Comparison of ENCODE assay signal across 9 cellular contexts in genomic region chr10:23065549-23065948, GRCh38. TPM values are rescaled to one million over a fixed set of nuclear protein-coding genes. Genes with fewer than 3 reads are reported as not detected.
DNase-seq lines count a peak whose midpoint lies in the region; ATAC-seq and TF ChIP-seq lines count a peak whose summit lies in the region.
"Had no signal": no experiment of that assay in that cellular context is flagged by ENCODE, and none has a peak within 500 bp of the region (broad histone marks: within the 10 kb centered on the region; RNA-seq: fewer than 3 reads in every experiment).

No MANE protein-coding gene starts in this region.

- no peak for ATAC-seq in HG02970 (IDR thresholded peaks at IDR 0.05; ENCODE audit: low FRiP score, unreplicated experiment)
- ATAC-seq in activated T-cell treated with anti-CD3 and anti-CD28 coated beads, Interleukin-2, amount 50 U/mL, for 4 hours, result no peak
- no peak for ATAC-seq in HG03354 (IDR thresholded peaks at IDR 0.05; ENCODE audit: poor library complexity, severe bottlenecking, unreplicated experiment)

- no peak for TF ChIP-seq CTCF in brain microvascular endothelial cell (IDR thresholded peaks at IDR 0.05; ENCODE audit: low read depth, low read length, missing control alignments)

- H3K4me3 Mint-ChIP-seq in activated T-cell treated with anti-CD3 and anti-CD28 coated beads, Interleukin-2, amount 50 U/mL, for 4 hours, result no peak overlapping the region

- H3K4me3 ChIP-seq in brain microvascular endothelial cell (ENCODE audit: low read depth, low read length) (no peak overlapping the region), skeletal muscle cell (ENCODE audit: low read depth, low read length) (no peak overlapping the region)

- H3K27ac ChIP-seq in brain microvascular endothelial cell, result no peak overlapping the region

- H3K36me3 Mint-ChIP-seq in activated T-cell treated with anti-CD3 and anti-CD28 coated beads, Interleukin-2, amount 50 U/mL, for 4 hours (ENCODE audit: insufficient read depth), result no peaks in the 10 kb centered on the region

- peaks cover 11% of the 10 kb centered on the region for H3K27me3 Mint-ChIP-seq in activated T-cell treated with anti-CD3 and anti-CD28 coated beads, Interleukin-2, amount 50 U/mL, for 4 hours (ENCODE audit: low read depth)

- in situ Hi-C loops in brain microvascular endothelial cell (cut with HindIII; ENCODE audit: low pct_ligation_motif_present, low sequenced_read_pairs), result no loop called here

- H3K27me3 ChIP-seq in brain microvascular endothelial cell (replicated peaks), result no peaks in the 10 kb centered on the region

- DNase-seq in HCEC 1CT (peak; percentile 34), brain microvascular endothelial cell (peak; percentile 53), hypothalamus (lab: John Stamatoyannopoulos, UW) (peak; percentile 7 to 90 (median 69)), skeletal muscle cell (ENCODE audit: low read depth) (peak; percentile 28)
- DNase-seq in stimulated activated CD4-positive, alpha-beta T cell treated with anti-CD3 and anti-CD28 coated beads, Interleukin-12 subunit alpha, Interleukin-12 subunit beta, amount 100 ng/mL, for 4 hours, result no peak
- no peak for DNase-seq in activated T-cell treated with anti-CD3 and anti-CD28 coated beads, Interleukin-2, amount 50 U/mL, for 4 hours
- DNase-seq: activated gamma-delta T cell treated with Interleukin-2 at 50 U/mL for 16 hours had no signal

- no peaks in the 10 kb centered on the region for H3K36me3 ChIP-seq in brain microvascular endothelial cell (replicated peaks)

- peaks cover 2% of the 10 kb centered on the region for H3K4me1 Mint-ChIP-seq in activated T-cell treated with anti-CD3 and anti-CD28 coated beads, Interleukin-2, amount 50 U/mL, for 4 hours (ENCODE audit: low read depth)

- H3K9me3 Mint-ChIP-seq in activated T-cell treated with anti-CD3 and anti-CD28 coated beads, Interleukin-2, amount 50 U/mL, for 4 hours, result no peaks in the 10 kb centered on the region

RNA-seq across cellular contexts. Expression of gene MSRB2, which starts 29.8 kb away (rescaled TPM):
- total RNA-seq in activated T-cell treated with anti-CD3 and anti-CD28 coated beads, Interleukin-2, amount 50 U/mL, for 4 hours, result 1 to 10 TPM in 2 of 3 donors, under 1 TPM in 1; 0.99 to 1.3 (median 1.1) TPM

Comparison
In these comparisons a context has a peak if more than half of its experiments do, and no peak if none do; other contexts are left out.
1. DNase-seq: peak in HCEC 1CT (single experiment), brain microvascular endothelial cell (single experiment), hypothalamus (51 of 51) and skeletal muscle cell (single experiment); none in stimulated activated CD4-positive, alpha-beta T cell treated with anti-CD3 and anti-CD28 coated beads, Interleukin-12 subunit alpha, Interleukin-12 subunit beta, amount 100 ng/mL, for 4 hours (single experiment) and activated T-cell treated with anti-CD3 and anti-CD28 coated beads, Interleukin-2, amount 50 U/mL, for 4 hours (single experiment).